9 cellular contexts compared by ENCODE assay signal in genomic region chrX:10618911-10619310, GRCh38. TPM values are rescaled to one million over a fixed set of nuclear protein-coding genes. Genes with fewer than 3 reads are reported as not detected.
A peak's percentile ranks its signal among the peaks of the same experiment; 100 is the strongest.
DNase-seq lines count a peak whose midpoint lies in the region; ATAC-seq and TF ChIP-seq lines count a peak whose summit lies in the region.
"Had no signal": no experiment of that assay in that cellular context is flagged by ENCODE, and none has a peak within 500 bp of the region (broad histone marks: within the 10 kb centered on the region; RNA-seq: fewer than 3 reads in every experiment).

No MANE protein-coding gene starts in this region.

- H3K36me3 ChIP-seq in hepatocyte (replicated peaks; ENCODE audit: insufficient read depth, low read depth) (no peaks in the 10 kb centered on the region), rectal smooth muscle tissue (ENCODE audit: control insufficient read depth, insufficient read depth, low read length) (no peaks in the 10 kb centered on the region)

- H3K27me3 ChIP-seq in hepatocyte (no peaks in the 10 kb centered on the region), rectal smooth muscle tissue (ENCODE audit: control insufficient read depth, insufficient read depth, low read length) (no peaks in the 10 kb centered on the region)

- no peaks in the 10 kb centered on the region for H3K9me3 Mint-ChIP-seq in activated B cell treated with CpG ODN at 0.5 μM for 24 hours

- WGBS in hepatocyte (ENCODE audit: low lambda C conversion rate, missing lambda C conversion rate) = 45% methylated on average over 11 of the region's 11 CpGs

- ATAC-seq in activated B cell treated with CpG ODN at 0.5 μM for 24 hours (ENCODE audit: low read depth) (no peak), GM19023 (IDR thresholded peaks at IDR 0.05; ENCODE audit: unreplicated experiment) (no peak), GM21576 (IDR thresholded peaks at IDR 0.05; ENCODE audit: unreplicated experiment) (no peak), HG03469 (IDR thresholded peaks at IDR 0.05; ENCODE audit: unreplicated experiment) (no peak)

- H3K4me3 Mint-ChIP-seq in activated B cell treated with CpG ODN at 0.5 μM for 24 hours = peak overlapping the region; percentile 48

- H3K9me3 ChIP-seq in hepatocyte (ENCODE audit: low read depth) = no peaks in the 10 kb centered on the region

- CTCF ChIA-PET in activated B cell treated with CpG ODN at 0.5 μM for 24 hours (lab: Charles Lee) = interaction anchor here (6.2 kb wide), 1 partner anchor 429 kb away, joined by 63 read pairs; no protein-coding TSS in a partner anchor

- peaks cover 15% of the 10 kb centered on the region for H3K4me1 Mint-ChIP-seq in activated B cell treated with CpG ODN at 0.5 μM for 24 hours

- peak overlapping the region; percentile 77 for H3K27ac ChIP-seq in hepatocyte
- H3K27ac ChIP-seq in rectal smooth muscle tissue (ENCODE audit: low read depth, low read length) = peak overlapping the region; percentile 76

- POLR2A ChIA-PET in activated B cell treated with CpG ODN at 0.5 μM for 24 hours (lab: Charles Lee) = interaction anchor here (0.7 kb wide), 1 partner anchor 429 kb away, joined by 3 read pairs; no protein-coding TSS in a partner anchor

- peak; percentile 76 for DNase-seq in ELF-1 (ENCODE audit: low read depth, low spot score)
- DNase-seq in activated B cell treated with CpG ODN at 0.5 μM for 24 hours = no peak
- DNase-seq in hepatocyte (ENCODE audit: low spot score) = peak; percentile 18
- DNase-seq in NCI-H2081 (lab: John Stamatoyannopoulos, UW) = no peak
- DNase-seq: NCI-H1105 treated with DMSO at 0.1 percent for 48 hours had no signal

- no peaks in the 10 kb centered on the region for H3K9me2 ChIP-seq in hepatocyte (replicated peaks; ENCODE audit: insufficient read depth)

- no peak overlapping the region for H2AFZ ChIP-seq in hepatocyte

- H3K27me3 Mint-ChIP-seq in activated B cell treated with CpG ODN at 0.5 μM for 24 hours = peaks cover 18% of the 10 kb centered on the region

- no peak for TF ChIP-seq CTCF in activated B cell treated with CpG ODN at 0.5 μM for 24 hours (IDR thresholded peaks at IDR 0.05)
- no peak for TF ChIP-seq CTCF in hepatocyte (IDR thresholded peaks at IDR 0.05; ENCODE audit: poor library complexity)

- peaks cover 38% of the 10 kb centered on the region for H3K79me2 ChIP-seq in hepatocyte

- no peaks in the 10 kb centered on the region for H3K36me3 Mint-ChIP-seq in activated B cell treated with CpG ODN at 0.5 μM for 24 hours (ENCODE audit: low read depth)

- intact Hi-C loops in activated B cell treated with CpG ODN at 0.5 μM for 24 hours (cut with micrococcal nuclease) = loop anchor here (10.0 kb wide), 1 partner anchor 634 kb away; no protein-coding TSS in a partner anchor

- no peak overlapping the region for H3K9ac ChIP-seq in rectal smooth muscle tissue (ENCODE audit: low read length)

- H3K4me1 ChIP-seq in hepatocyte (ENCODE audit: insufficient read depth) (peaks cover 16% of the 10 kb centered on the region), rectal smooth muscle tissue (ENCODE audit: control insufficient read depth, insufficient read depth, low read length) (peaks cover 2% of the 10 kb centered on the region)

- H4K20me1 ChIP-seq in hepatocyte (ENCODE audit: insufficient read depth, poor library complexity, severe bottlenecking) = peaks cover 3% of the 10 kb centered on the region

- H3K27ac Mint-ChIP-seq in activated B cell treated with CpG ODN at 0.5 μM for 24 hours = no peak overlapping the region

- H3K4me2 ChIP-seq in hepatocyte = peak overlapping the region; percentile 83

- H3K4me3 ChIP-seq in hepatocyte (peak overlapping the region; percentile 62), rectal smooth muscle tissue (ENCODE audit: low read length) (peak overlapping the region; percentile 78)

RNA-seq across cellular contexts. Expression of gene MID1, which starts 1.5 kb away (rescaled TPM):
- 0.18 TPM in 1 of 2 replicates, not detected in the other for total RNA-seq in activated B cell treated with CpG ODN at 0.5 μM for 24 hours
- 21.1 and 23.0 TPM in 2 replicates for total RNA-seq in hepatocyte
- polyA plus RNA-seq in hepatocyte = 21.3 and 25.9 TPM in 2 replicates

Comparison
In these comparisons a context has a peak if more than half of its experiments do, and no peak if none do; other contexts are left out.
1. DNase-seq: peak in ELF-1 (single experiment) and hepatocyte (single experiment); none in activated B cell treated with CpG ODN at 0.5 μM for 24 hours (single experiment) and NCI-H2081 (0 of 2).
2. RNA of gene MID1, which starts 1.5 kb away (total RNA-seq): 21.1 to 23.0 TPM in hepatocyte; 0.18 TPM in activated B cell treated with CpG ODN at 0.5 μM for 24 hours; every median in the first group is over 10 times any median in the second.